Comparison of ENCODE assay signal across 8 cellular contexts in the genomic region with DNA sequence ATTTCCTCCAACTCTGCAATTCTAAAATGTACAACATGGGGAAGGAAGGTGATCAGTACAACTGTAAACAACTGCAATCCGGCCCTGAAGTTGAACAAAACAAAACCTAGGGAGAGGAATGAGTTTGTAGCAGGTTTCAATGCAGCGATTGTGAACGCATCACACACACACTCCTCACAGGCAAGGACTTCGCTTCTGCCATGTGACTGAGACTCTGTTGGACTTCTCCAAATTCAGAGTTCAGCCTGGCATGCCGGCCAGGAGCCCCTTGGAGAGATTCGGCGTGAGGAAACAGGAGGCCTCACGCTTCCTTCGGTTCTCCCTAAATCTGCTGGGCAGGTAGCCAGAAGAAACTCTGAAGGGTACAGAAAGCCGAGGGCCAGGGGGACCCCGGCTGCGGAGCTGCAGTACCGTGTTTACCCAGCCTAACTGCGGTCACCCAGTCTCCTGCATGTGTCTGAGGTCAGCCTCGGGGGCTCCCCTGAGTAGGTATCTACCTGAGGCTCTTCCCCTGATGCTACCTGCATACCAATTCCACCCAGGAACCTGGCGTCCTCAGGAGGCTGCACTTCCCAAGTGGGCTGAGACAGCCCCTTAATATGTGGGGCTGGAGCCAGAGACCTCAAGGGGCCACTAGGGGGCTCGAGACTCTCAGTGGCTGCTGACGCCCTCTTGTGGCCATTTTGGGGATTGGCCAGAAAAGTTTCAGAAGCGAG. TPM values are rescaled to one million over a fixed set of nuclear protein-coding genes. Genes with fewer than 3 reads are reported as not detected.
A peak's percentile ranks its signal among the peaks of the same experiment; 100 is the strongest.
DNase-seq lines count a peak whose midpoint lies in the region; ATAC-seq, FAIRE-seq and TF ChIP-seq lines count a peak whose summit lies in the region.

No MANE protein-coding gene starts in this region.

- peak; percentile 45 to 55 for ATAC-seq in gastrocnemius medialis
- ATAC-seq in GM21526 (IDR thresholded peaks at IDR 0.05; ENCODE audit: low FRiP score, unreplicated experiment): no peak

- H3K36me3 Mint-ChIP-seq in Caco-2 (ENCODE audit: insufficient read depth, unreplicated experiment): peaks cover 24% of the 10 kb centered on the region
- no peaks in the 10 kb centered on the region for H3K36me3 Mint-ChIP-seq in H9 (ENCODE audit: insufficient read depth in 1 of 3, low read depth in 3 of 3)
- no peaks in the 10 kb centered on the region for H3K36me3 Mint-ChIP-seq in astrocyte (ENCODE audit: low read depth, unreplicated experiment)

- H3K27me3 ChIP-seq in Caco-2 (replicated peaks; ENCODE audit: control insufficient read depth, insufficient read depth, low read length): no peaks in the 10 kb centered on the region
- H3K27me3 ChIP-seq in H9 (ENCODE audit: insufficient read depth, low read length): no peaks in the 10 kb centered on the region
- no peaks in the 10 kb centered on the region for H3K27me3 ChIP-seq in astrocyte (ENCODE audit: insufficient read depth, low read length)
- H3K27me3 ChIP-seq in hepatocyte: no peaks in the 10 kb centered on the region
- no peaks in the 10 kb centered on the region for H3K27me3 ChIP-seq in gastrocnemius medialis

- no peak overlapping the region for H3K18ac ChIP-seq in H9 (ENCODE audit: insufficient read length, low read depth, low read length)

- intact Hi-C loops in Caco-2 (cut with micrococcal nuclease; ENCODE audit: unreplicated experiment): loop anchor here (1.0 to 10.0 kb wide), 4 partner anchors 8 to 414 kb away; a partner anchor contains a TSS
- intact Hi-C loops in gastrocnemius medialis (cut with DNase I; ENCODE audit: low total_unique reads): loop anchor here (1.0 to 5.0 kb wide), 4 partner anchors 16 to 352 kb away; a partner anchor contains a TSS

- H3K9ac ChIP-seq in H9 (ENCODE audit: extremely low read depth, insufficient read length, low read length) (no peak overlapping the region), astrocyte (ENCODE audit: low read length) (no peak overlapping the region)

- no peak for FAIRE-seq in astrocyte (lab: Jason Lieb, UNC)

- no peak overlapping the region for H2AFZ ChIP-seq in H9 (ENCODE audit: low read length)
- peak overlapping the region; percentile 51 for H2AFZ ChIP-seq in astrocyte (ENCODE audit: low read depth, low read length)
- peak overlapping the region; percentile 26 for H2AFZ ChIP-seq in hepatocyte

- H2BK5ac ChIP-seq in H9 (ENCODE audit: insufficient read length, low read length): no peak overlapping the region

- 0 out of 2 replicates have a peak, but pooled peaks cover under 1% of the 10 kb centered on the region for H3K36me3 ChIP-seq in Caco-2 (ENCODE audit: control insufficient read depth, insufficient read depth, low read length)
- no peaks in the 10 kb centered on the region for H3K36me3 ChIP-seq in astrocyte (ENCODE audit: insufficient read depth, low read length)
- no peaks in the 10 kb centered on the region for H3K36me3 ChIP-seq in hepatocyte (replicated peaks; ENCODE audit: insufficient read depth, low read depth)
- H3K36me3 ChIP-seq in gastrocnemius medialis: no peaks in the 10 kb centered on the region

- TF ChIP-seq POLR2A in gastrocnemius medialis (IDR thresholded peaks at IDR 0.05): no peak

- no peaks in the 10 kb centered on the region for H3K27me3 Mint-ChIP-seq in Caco-2 (ENCODE audit: insufficient read depth, unreplicated experiment)
- no peaks in the 10 kb centered on the region for H3K27me3 Mint-ChIP-seq in H9 (ENCODE audit: low read depth)
- H3K27me3 Mint-ChIP-seq in astrocyte (ENCODE audit: low read depth, unreplicated experiment): peaks cover 3% of the 10 kb centered on the region

- no peak overlapping the region for H4K8ac ChIP-seq in H9 (replicated peaks; ENCODE audit: insufficient read length, low read depth, low read length)

- no peak overlapping the region for H3K4ac ChIP-seq in H9 (ENCODE audit: low read depth, low read length)

- H3K79me1 ChIP-seq in H9 (ENCODE audit: insufficient read depth, low read depth, low read length, poor library complexity, severe bottlenecking): no peaks in the 10 kb centered on the region

- in situ Hi-C loops in gastrocnemius medialis (cut with MboI; ENCODE audit: low sequenced_read_pairs in 4 of 4): no loop called here

- no peak overlapping the region for H4K91ac ChIP-seq in H9 (ENCODE audit: insufficient read length, low read depth, low read length)

- CTCF ChIA-PET in Caco-2 (lab: Charles Lee): interaction anchor here (0.6 kb wide), 1 partner anchor 22 kb away, joined by 3 read pairs; no protein-coding TSS in a partner anchor

- H4K5ac ChIP-seq in H9 (ENCODE audit: insufficient read length, low read depth, low read length): no peak overlapping the region

- H3K23ac ChIP-seq in H9 (ENCODE audit: insufficient read length, low read depth, low read length): no peak overlapping the region

- peak overlapping the region; percentile 7 for H3K4me2 ChIP-seq in H9 (ENCODE audit: insufficient read depth, insufficient read length, low read length)
- peak overlapping the region; percentile 71 for H3K4me2 ChIP-seq in astrocyte (ENCODE audit: low read length)
- peak overlapping the region; percentile 60 for H3K4me2 ChIP-seq in hepatocyte

- no peak overlapping the region for H2BK20ac ChIP-seq in H9 (ENCODE audit: low read depth, low read length, poor library complexity, severe bottlenecking)

- H3K79me2 ChIP-seq in H9 (ENCODE audit: insufficient read depth, low read length): no peaks in the 10 kb centered on the region
- H3K79me2 ChIP-seq in astrocyte (ENCODE audit: insufficient read depth, low read length): peaks cover under 1% of the 10 kb centered on the region
- H3K79me2 ChIP-seq in hepatocyte: peaks cover 10% of the 10 kb centered on the region

- H3K4me3 Mint-ChIP-seq in Caco-2 (ENCODE audit: unreplicated experiment): no peak overlapping the region
- no peak overlapping the region; a peak in 1 of 5 replicates for H3K4me3 Mint-ChIP-seq in H9
- H3K4me3 Mint-ChIP-seq in astrocyte (ENCODE audit: unreplicated experiment): no peak overlapping the region

- no peak overlapping the region for H3K14ac ChIP-seq in H9 (ENCODE audit: insufficient read depth, low read length)

- DNase-seq in Caco-2: peak; percentile 86 to 90
- peak; percentile 88 for DNase-seq in H9
- peak; percentile 62 for DNase-seq in NCI-H187 treated with DMSO at 0.1 percent for 48 hours (lab: John Stamatoyannopoulos, UW)
- peak; percentile 70 for DNase-seq in T-helper 22 cell (ENCODE audit: low read depth)
- DNase-seq in astrocyte (ENCODE audit: low read depth): peak; percentile 65
- peak; percentile 94 for DNase-seq in hepatocyte (ENCODE audit: low spot score)
- peak; percentile 65 to 84 for DNase-seq in gastrocnemius medialis

- TF ChIP-seq CTCF in Caco-2 (IDR thresholded peaks at IDR 0.05; ENCODE audit: insufficient read depth in 1 of 2, low read depth in 1 of 2, low read length in 1 of 2, severe bottlenecking in 1 of 2, unreplicated experiment in 1 of 2): peak; percentile 100
- peak; percentile 100 for TF ChIP-seq CTCF in H9 (conservative IDR thresholded peaks at IDR 0.05)
- peak; percentile 100 for TF ChIP-seq CTCF in astrocyte (IDR thresholded peaks at IDR 0.05; ENCODE audit: insufficient read depth, low read depth, low read length)
- peak; percentile 100 for TF ChIP-seq CTCF in hepatocyte (IDR thresholded peaks at IDR 0.05; ENCODE audit: poor library complexity)
- TF ChIP-seq CTCF in gastrocnemius medialis (IDR thresholded peaks at IDR 0.05 in 4 of 5, conservative IDR thresholded peaks at IDR 0.05 in 1 of 5): peak; percentile 96 to 99 (median 98)

- H2AK5ac ChIP-seq in H9 (ENCODE audit: insufficient read length, low read length): no peak overlapping the region

- no TSS peak for BruUV-seq in Caco-2 (replicated peaks; lab: Mats Ljungman, UMichigan)

- WGBS in H9 (ENCODE audit: extremely low coverage, insufficient read length, low lambda C conversion rate): no CpG with 5 or more reads among the region's 19 CpGs
- 50% methylated on average over 19 of the region's 19 CpGs for WGBS in hepatocyte (ENCODE audit: low lambda C conversion rate, missing lambda C conversion rate)

- POLR2A ChIA-PET in Caco-2 (lab: Charles Lee): no interaction called here

- H2BK120ac ChIP-seq in H9 (ENCODE audit: low read depth, low read length, poor library complexity, severe bottlenecking): no peak overlapping the region

- no peaks in the 10 kb centered on the region for H4K20me1 ChIP-seq in H9 (ENCODE audit: control insufficient read depth, insufficient read depth, insufficient read length)
- no peaks in the 10 kb centered on the region for H4K20me1 ChIP-seq in astrocyte (ENCODE audit: insufficient read depth, low read length)
- H4K20me1 ChIP-seq in hepatocyte (ENCODE audit: insufficient read depth, poor library complexity, severe bottlenecking): no peaks in the 10 kb centered on the region

- H3K56ac ChIP-seq in H9 (ENCODE audit: insufficient read length, low read depth, low read length): no peak overlapping the region

- H3K27ac ChIP-seq in H9 (ENCODE audit: insufficient read length, low read depth, low read length): peak overlapping the region; percentile 14
- H3K27ac ChIP-seq in astrocyte (ENCODE audit: low read depth, low read length): no peak overlapping the region
- H3K27ac ChIP-seq in hepatocyte: no peak overlapping the region
- peak overlapping the region; percentile 40 to 86 (median 47) for H3K27ac ChIP-seq in gastrocnemius medialis

- H3K9me3 Mint-ChIP-seq in Caco-2 (ENCODE audit: unreplicated experiment) (no peaks in the 10 kb centered on the region), H9 (no peaks in the 10 kb centered on the region), astrocyte (ENCODE audit: unreplicated experiment) (no peaks in the 10 kb centered on the region)

- H3K23me2 ChIP-seq in H9 (ENCODE audit: insufficient read length, low read depth, low read length, poor library complexity, severe bottlenecking): peaks cover 6% of the 10 kb centered on the region

- H3K27ac Mint-ChIP-seq in Caco-2 (ENCODE audit: unreplicated experiment): peak overlapping the region; percentile 19
- H3K27ac Mint-ChIP-seq in H9: peak overlapping the region in 1 of 3 experiments; percentile 34; a peak in 1 of 7 replicates
- H3K27ac Mint-ChIP-seq in astrocyte (ENCODE audit: unreplicated experiment): no peak overlapping the region

- H2BK12ac ChIP-seq in H9 (ENCODE audit: insufficient read length, low read depth, low read length): no peak overlapping the region

- H3K4me1 Mint-ChIP-seq in Caco-2 (ENCODE audit: low read depth, unreplicated experiment) (peaks cover 36% of the 10 kb centered on the region), H9 (peaks cover 48 to 57% of the 10 kb centered on the region in 2 experiments), astrocyte (ENCODE audit: low read depth, unreplicated experiment) (peaks cover 23% of the 10 kb centered on the region)

- H3K9me3 ChIP-seq in Caco-2 (no peaks in the 10 kb centered on the region), H9 (ENCODE audit: control insufficient read depth, low read depth, low read length) (no peaks in the 10 kb centered on the region), astrocyte (ENCODE audit: insufficient read depth, low read depth, low read length) (no peaks in the 10 kb centered on the region), hepatocyte (ENCODE audit: low read depth) (no peaks in the 10 kb centered on the region), gastrocnemius medialis (no peaks in the 10 kb centered on the region)

- H3T11ph ChIP-seq in H9 (ENCODE audit: low read length): no peak overlapping the region

- H3K4me1 ChIP-seq in Caco-2: peaks cover 84% of the 10 kb centered on the region
- peaks cover 22% of the 10 kb centered on the region; the same call in 1 of the 2 replicates for H3K4me1 ChIP-seq in H9 (ENCODE audit: insufficient read depth, low read length)
- peaks cover 31% of the 10 kb centered on the region for H3K4me1 ChIP-seq in astrocyte (ENCODE audit: insufficient read depth, low read length)
- peaks cover 57% of the 10 kb centered on the region for H3K4me1 ChIP-seq in hepatocyte (ENCODE audit: insufficient read depth)
- peaks cover 18 to 20% of the 10 kb centered on the region in 2 donors for H3K4me1 ChIP-seq in gastrocnemius medialis

- no peak overlapping the region for H3K4me3 ChIP-seq in Caco-2 (ENCODE audit: low read depth, low read length)
- H3K4me3 ChIP-seq in astrocyte (ENCODE audit: insufficient read depth, low read depth, low read length): no peak overlapping the region
- no peak overlapping the region for H3K4me3 ChIP-seq in hepatocyte
- H3K4me3 ChIP-seq in gastrocnemius medialis: peak overlapping the region in 1 of 4 donors; percentile 19

- no peaks in the 10 kb centered on the region for H3K9me2 ChIP-seq in hepatocyte (replicated peaks; ENCODE audit: insufficient read depth)

- H2BK15ac ChIP-seq in H9 (ENCODE audit: low read depth, low read length): no peak overlapping the region

RNA-seq across cellular contexts. Expression of a gene that starts 2.9 kb away (rescaled TPM):
- total RNA-seq in Caco-2 (2022) (30.0 and 42.5 TPM in 2 replicates), H9 (2021) (0.81 and 0.92 TPM in 2 replicates), astrocyte (not detected in 2 replicates), hepatocyte (7.5 and 7.9 TPM in 2 replicates), gastrocnemius medialis (not detected)
- polyA plus RNA-seq in hepatocyte: 8.8 and 9.0 TPM in 2 replicates

RNA-seq across cellular contexts. Expression of a gene that starts 4.5 kb away (rescaled TPM):
- total RNA-seq in Caco-2 (2022) (360 and 379 TPM in 2 replicates), H9 (2021) (201 and 209 TPM in 2 replicates), astrocyte (177 and 189 TPM in 2 replicates), hepatocyte (267 and 268 TPM in 2 replicates), gastrocnemius medialis (10 to 100 TPM; 15.0 to 29.1 (median 24.0) TPM)
- polyA plus RNA-seq in hepatocyte: 210 and 277 TPM in 2 replicates

RNA-seq across cellular contexts. Expression of a gene that starts 27.5 kb away (rescaled TPM):
- total RNA-seq in Caco-2 (2022) (15.6 and 16.9 TPM in 2 replicates), H9 (2021) (6.4 and 6.8 TPM in 2 replicates), astrocyte (8.5 and 8.8 TPM in 2 replicates), hepatocyte (15.9 and 18.5 TPM in 2 replicates), gastrocnemius medialis (10 to 100 TPM; 13.4 to 22.8 (median 19.7) TPM)
- polyA plus RNA-seq in hepatocyte: 5.8 and 7.6 TPM in 2 replicates

RNA-seq across cellular contexts. Expression of a gene that starts 29.1 kb away (rescaled TPM):
- 24.2 and 24.3 TPM in 2 replicates for total RNA-seq in Caco-2 (2022)
- 21.0 and 22.3 TPM in 2 replicates for total RNA-seq in H9 (2021)
- total RNA-seq in astrocyte: 14.3 and 17.6 TPM in 2 replicates
- 20.3 and 26.5 TPM in 2 replicates for total RNA-seq in hepatocyte
- polyA plus RNA-seq in hepatocyte: 15.1 and 21.6 TPM in 2 replicates
- 10 to 100 TPM; 24.0 to 35.6 (median 29.1) TPM for total RNA-seq in gastrocnemius medialis

RNA-seq across cellular contexts. Expression of a gene that starts 53.0 kb away (rescaled TPM):
- total RNA-seq in Caco-2 (2022) (45.0 and 46.7 TPM in 2 replicates), H9 (2021) (62.1 and 62.7 TPM in 2 replicates), astrocyte (28.4 and 30.0 TPM in 2 replicates), hepatocyte (33.7 and 41.4 TPM in 2 replicates), gastrocnemius medialis (10 to 100 TPM; 13.7 to 20.8 (median 17.3) TPM)
- 10.7 and 12.9 TPM in 2 replicates for polyA plus RNA-seq in hepatocyte

Comparison
In these comparisons a context has a peak if more than half of its experiments do, and no peak if none do; other contexts are left out.
1. H3K27ac ChIP-seq: peak in H9 (single experiment) and gastrocnemius medialis (4 of 4); none in astrocyte (single experiment) and hepatocyte (single experiment).
2. H3K4me2 ChIP-seq: peak in every context shown above with its lines; median percentile 71 in astrocyte; 60 in hepatocyte; 7 in H9.
3. Peak in every context shown above with its lines, with median percentiles within 50 percentile points of each other: DNase-seq and CTCF ChIP-seq.